ENCODE assay signal across 7 cellular contexts in the genomic region with DNA sequence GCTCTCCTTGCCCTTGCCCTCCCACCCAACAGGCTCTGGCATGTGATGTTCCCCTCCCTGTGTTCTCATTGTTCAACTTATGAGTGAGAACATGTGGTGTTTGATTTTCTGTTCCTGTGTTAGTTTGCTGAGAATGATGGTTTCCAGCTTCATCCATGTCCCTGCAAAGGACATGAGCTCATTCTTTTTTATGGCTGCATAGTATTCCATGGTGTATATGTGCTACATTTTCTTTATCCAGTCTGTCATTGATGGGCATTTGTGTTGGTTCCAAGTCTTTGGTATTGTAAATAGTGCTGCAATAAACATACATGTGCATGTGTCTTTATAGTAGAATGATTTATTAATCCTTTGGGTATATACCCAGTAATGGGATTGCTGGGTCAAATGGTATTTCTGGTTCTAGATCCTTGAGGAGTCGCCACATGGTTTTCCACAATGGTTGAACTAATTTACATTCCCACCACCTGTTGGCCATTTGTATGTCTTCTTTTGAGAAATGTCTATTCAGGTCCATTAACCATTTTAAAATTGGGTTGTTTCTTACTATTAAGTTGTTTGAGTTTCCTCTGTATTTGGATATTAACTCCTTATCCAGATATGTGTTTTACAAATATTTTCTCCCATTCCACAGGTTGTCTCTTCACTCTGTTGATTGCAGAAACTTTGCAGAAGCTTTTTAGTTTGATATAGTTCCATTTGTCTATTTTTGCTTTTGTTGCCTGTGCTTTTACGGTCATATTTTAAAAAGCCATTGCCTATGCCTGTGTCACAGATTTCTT.
DNase-seq lines count a peak whose midpoint lies in the region; ATAC-seq and TF ChIP-seq lines count a peak whose summit lies in the region.
"Not testable (repeated sequence)": the region's sequence is repeated elsewhere in the genome, so short reads cannot be mapped to it uniquely, and the experiment has no call there.

No MANE protein-coding gene starts in this region.

- H3K9me3 ChIP-seq in CD8-positive, alpha-beta T cell (ENCODE audit: low read length); RWPE2 (ENCODE audit: severe bottlenecking); skeletal muscle satellite cell (replicated peaks; ENCODE audit: low read length): not testable (repeated sequence)

- H3K36me3 Mint-ChIP-seq in CD8-positive, alpha-beta T cell, result peaks cover 96% of the 10 kb centered on the region
- H3K36me3 Mint-ChIP-seq in activated CD8-positive, alpha-beta T cell treated with anti-CD3 and anti-CD28 coated beads for 36 hours (ENCODE audit: low read depth), result peaks cover 75% of the 10 kb centered on the region
- peaks cover 36% of the 10 kb centered on the region for H3K36me3 Mint-ChIP-seq in activated naive CD4-positive, alpha-beta T cell treated with anti-CD3 and anti-CD28 coated beads, Interleukin-2, amount 50 U/mL, for 24 hours
- not testable (repeated sequence) for H3K36me3 Mint-ChIP-seq in MCF 10A (ENCODE audit: insufficient read depth, unreplicated experiment)
- H3K36me3 Mint-ChIP-seq in immature natural killer cell, result peaks cover 27 to 59% (median 31%) of the 10 kb centered on the region in 3 donors

- not testable (repeated sequence) for BruUV-seq in MCF 10A (replicated peaks; lab: Mats Ljungman, UMichigan)

- not testable (repeated sequence) for H3K4me3 ChIP-seq in CD8-positive, alpha-beta T cell (ENCODE audit: low read depth, low read length); RWPE2 (ENCODE audit: severe bottlenecking); skeletal muscle satellite cell (ENCODE audit: low read length)

- H3K27ac Mint-ChIP-seq in CD8-positive, alpha-beta T cell, result peak overlapping the region; percentile 74
- H3K27ac Mint-ChIP-seq in activated CD8-positive, alpha-beta T cell treated with anti-CD3 and anti-CD28 coated beads for 36 hours, result peak overlapping the region; percentile 73
- H3K27ac Mint-ChIP-seq in activated naive CD4-positive, alpha-beta T cell treated with anti-CD3 and anti-CD28 coated beads, Interleukin-2, amount 50 U/mL, for 24 hours, result peak overlapping the region; percentile 66
- H3K27ac Mint-ChIP-seq in MCF 10A (ENCODE audit: low read depth, unreplicated experiment) (peak overlapping the region; percentile 90), immature natural killer cell (peak overlapping the region in 5 of 6 donors; percentile 43 to 90 (median 70))

- H3K9me3 Mint-ChIP-seq in CD8-positive, alpha-beta T cell; activated CD8-positive, alpha-beta T cell treated with anti-CD3 and anti-CD28 coated beads for 36 hours; activated naive CD4-positive, alpha-beta T cell treated with anti-CD3 and anti-CD28 coated beads, Interleukin-2, amount 50 U/mL, for 24 hours; MCF 10A (ENCODE audit: unreplicated experiment); immature natural killer cell: not testable (repeated sequence)

- peak overlapping the region; percentile 75 for H3K9ac ChIP-seq in skeletal muscle satellite cell (ENCODE audit: low read depth, low read length)

- not testable (repeated sequence) for H3K27me3 ChIP-seq in CD8-positive, alpha-beta T cell (ENCODE audit: insufficient read depth, low read length); RWPE2 (ENCODE audit: insufficient read depth, poor library complexity, severe bottlenecking); skeletal muscle satellite cell (ENCODE audit: control insufficient read depth, insufficient read depth, low read length)

- peaks cover 23% of the 10 kb centered on the region for H3K36me3 ChIP-seq in CD8-positive, alpha-beta T cell (ENCODE audit: insufficient read depth, low read length)
- H3K36me3 ChIP-seq in RWPE2 (ENCODE audit: low read depth); skeletal muscle satellite cell (ENCODE audit: insufficient read depth, low read length): not testable (repeated sequence)

- H3K27ac ChIP-seq in CD8-positive, alpha-beta T cell (ENCODE audit: low read depth, low read length), result not testable (repeated sequence)
- peak overlapping the region; percentile 93 for H3K27ac ChIP-seq in RWPE2 (ENCODE audit: poor library complexity, severe bottlenecking)

- H3K4me2 ChIP-seq in skeletal muscle satellite cell (ENCODE audit: low read length), result not testable (repeated sequence)

- CTCF ChIA-PET in CD8-positive, alpha-beta T cell (lab: Charles Lee), result interaction anchor here (2.6 kb wide), 1 partner anchor 373 kb away, joined by 11 read pairs; no protein-coding TSS in a partner anchor
- CTCF ChIA-PET in activated CD8-positive, alpha-beta T cell treated with anti-CD3 and anti-CD28 coated beads for 36 hours (lab: Charles Lee), result interaction anchor here (0.7 to 1.3 kb wide), 2 partner anchors 11 to 59 kb away, joined by 3 to 6 read pairs; no protein-coding TSS in a partner anchor
- CTCF ChIA-PET in MCF 10A (lab: Yijun Ruan, JAX), result interaction anchor here (0.8 to 5.0 kb wide), 5 partner anchors 179 to 373 kb away, joined by 3 to 62 read pairs (median 3); no protein-coding TSS in a partner anchor

- peaks cover 77% of the 10 kb centered on the region for H3K4me1 Mint-ChIP-seq in CD8-positive, alpha-beta T cell (ENCODE audit: low read depth)
- H3K4me1 Mint-ChIP-seq in activated CD8-positive, alpha-beta T cell treated with anti-CD3 and anti-CD28 coated beads for 36 hours (ENCODE audit: low read depth), result peaks cover 70% of the 10 kb centered on the region
- H3K4me1 Mint-ChIP-seq in activated naive CD4-positive, alpha-beta T cell treated with anti-CD3 and anti-CD28 coated beads, Interleukin-2, amount 50 U/mL, for 24 hours, result peaks cover 83% of the 10 kb centered on the region
- peaks cover 35% of the 10 kb centered on the region for H3K4me1 Mint-ChIP-seq in MCF 10A (ENCODE audit: insufficient read depth, unreplicated experiment)
- peaks cover 64 to 96% of the 10 kb centered on the region in 2 donors for H3K4me1 Mint-ChIP-seq in immature natural killer cell

- TF ChIP-seq CTCF in CD8-positive, alpha-beta T cell (IDR thresholded peaks at IDR 0.05); RWPE2 (IDR thresholded peaks at IDR 0.05; ENCODE audit: poor library complexity, severe bottlenecking); activated CD8-positive, alpha-beta T cell treated with anti-CD3 and anti-CD28 coated beads for 36 hours (IDR thresholded peaks at IDR 0.05); MCF 10A (IDR thresholded peaks at IDR 0.05; ENCODE audit: unreplicated experiment): not testable (repeated sequence)

- DNase-seq in CD8-positive, alpha-beta T cell; RWPE2 (ENCODE audit: low spot score); activated CD8-positive, alpha-beta T cell treated with anti-CD3 and anti-CD28 coated beads for 36 hours; MCF 10A (ENCODE audit: unreplicated experiment); immature natural killer cell: not testable (repeated sequence)

- not testable (repeated sequence) for H3K27me3 Mint-ChIP-seq in CD8-positive, alpha-beta T cell (ENCODE audit: low read depth); activated CD8-positive, alpha-beta T cell treated with anti-CD3 and anti-CD28 coated beads for 36 hours; activated naive CD4-positive, alpha-beta T cell treated with anti-CD3 and anti-CD28 coated beads, Interleukin-2, amount 50 U/mL, for 24 hours; MCF 10A (ENCODE audit: insufficient read depth, unreplicated experiment)
- H3K27me3 Mint-ChIP-seq in immature natural killer cell (ENCODE audit: low read depth in 3 of 3), result peaks cover 4 to 44% (median 43%) of the 10 kb centered on the region in 3 donors

- not testable (repeated sequence) for H3K4me3 Mint-ChIP-seq in CD8-positive, alpha-beta T cell; activated CD8-positive, alpha-beta T cell treated with anti-CD3 and anti-CD28 coated beads for 36 hours; MCF 10A (ENCODE audit: unreplicated experiment); immature natural killer cell
- peak overlapping the region; percentile 15 for H3K4me3 Mint-ChIP-seq in activated naive CD4-positive, alpha-beta T cell treated with anti-CD3 and anti-CD28 coated beads, Interleukin-2, amount 50 U/mL, for 24 hours

- not testable (repeated sequence) for ATAC-seq in CD8-positive, alpha-beta T cell; RWPE2 (ENCODE audit: low read depth); activated CD8-positive, alpha-beta T cell treated with anti-CD3 and anti-CD28 coated beads for 36 hours

- intact Hi-C loops in CD8-positive, alpha-beta T cell (cut with DNase I, micrococcal nuclease), result loop anchor here (5.0 to 10.0 kb wide), 5 partner anchors 38 to 663 kb away; no protein-coding TSS in a partner anchor
- intact Hi-C loops in activated CD8-positive, alpha-beta T cell treated with anti-CD3 and anti-CD28 coated beads for 36 hours (cut with micrococcal nuclease), result loop anchor here (10.0 kb wide), 1 partner anchor 660 kb away; no protein-coding TSS in a partner anchor
- intact Hi-C loops in MCF 10A (cut with micrococcal nuclease), result not testable (repeated sequence)

- POLR2A ChIA-PET in CD8-positive, alpha-beta T cell (lab: Charles Lee); activated CD8-positive, alpha-beta T cell treated with anti-CD3 and anti-CD28 coated beads for 36 hours (lab: Charles Lee): not testable (repeated sequence)
- POLR2A ChIA-PET in MCF 10A (lab: Yijun Ruan, JAX), result interaction anchor here (1.2 to 3.9 kb wide), 7 partner anchors 38 to 297 kb away, joined by 3 to 29 read pairs (median 7); partner anchors contain the start of genes HIF1A and SNAPC1

- peaks cover 49% of the 10 kb centered on the region for H3K4me1 ChIP-seq in CD8-positive, alpha-beta T cell (ENCODE audit: insufficient read depth, low read length)
- H3K4me1 ChIP-seq in RWPE2 (ENCODE audit: insufficient read depth, poor library complexity, severe bottlenecking) (peaks cover 70% of the 10 kb centered on the region), skeletal muscle satellite cell (ENCODE audit: control insufficient read depth, insufficient read depth, low read length) (peaks cover 71% of the 10 kb centered on the region)
